Comparison of ENCODE assay signal across 8 cellular contexts in genomic region chr6:133966654-133967300, GRCh38. TPM values are rescaled to one million over a fixed set of nuclear protein-coding genes. Genes with fewer than 3 reads are reported as not detected.
DNase-seq lines count a peak whose midpoint lies in the region; ATAC-seq and TF ChIP-seq lines count a peak whose summit lies in the region.

No MANE protein-coding gene starts in this region.

- peaks cover 40% of the 10 kb centered on the region for H3K4me1 ChIP-seq in OCI-LY1 (ENCODE audit: insufficient read depth, low read length, severe bottlenecking)

- no peak for TF ChIP-seq CTCF in OCI-LY1 (IDR thresholded peaks at IDR 0.05; ENCODE audit: low read length)

- no peaks in the 10 kb centered on the region for H4K20me1 ChIP-seq in OCI-LY1 (ENCODE audit: insufficient read depth, low read length)

- CTCF ChIA-PET in activated CD8-positive, alpha-beta memory T cell treated with anti-CD3 and anti-CD28 coated beads, Interleukin-2, amount 10 ng/mL, durations not matched to agents 7 days and 5 days (lab: Charles Lee): interaction anchor here (0.8 to 2.5 kb wide), 5 partner anchors 12 to 130 kb away, joined by 3 to 11 read pairs (median 3); no protein-coding TSS in a partner anchor

- no peaks in the 10 kb centered on the region for H3K27me3 ChIP-seq in OCI-LY1 (ENCODE audit: insufficient read depth, low read length)

- no peak overlapping the region for H3K4me3 Mint-ChIP-seq in activated CD8-positive, alpha-beta memory T cell treated with anti-CD3 and anti-CD28 coated beads, Interleukin-2, amount 10 ng/mL, durations not matched to agents 7 days and 5 days

- H3K36me3 Mint-ChIP-seq in activated CD8-positive, alpha-beta memory T cell treated with anti-CD3 and anti-CD28 coated beads, Interleukin-2, amount 10 ng/mL, durations not matched to agents 7 days and 5 days: peaks cover 5% of the 10 kb centered on the region

- no peak overlapping the region for H3K9ac ChIP-seq in OCI-LY1 (ENCODE audit: low read length)

- H3K27ac Mint-ChIP-seq in activated CD8-positive, alpha-beta memory T cell treated with anti-CD3 and anti-CD28 coated beads, Interleukin-2, amount 10 ng/mL, durations not matched to agents 7 days and 5 days: peak overlapping the region; percentile 10

- H3F3A ChIP-seq in OCI-LY1 (ENCODE audit: insufficient read depth, low read length): no peaks in the 10 kb centered on the region

- peaks cover 34% of the 10 kb centered on the region for H3K4me1 Mint-ChIP-seq in activated CD8-positive, alpha-beta memory T cell treated with anti-CD3 and anti-CD28 coated beads, Interleukin-2, amount 10 ng/mL, durations not matched to agents 7 days and 5 days

- H3K79me2 ChIP-seq in OCI-LY1 (ENCODE audit: insufficient read depth, low read length): peaks cover 84% of the 10 kb centered on the region

- peak overlapping the region; percentile 22 for H3K4me2 ChIP-seq in OCI-LY1 (ENCODE audit: low read length)

- no peaks in the 10 kb centered on the region for H3K9me3 Mint-ChIP-seq in activated CD8-positive, alpha-beta memory T cell treated with anti-CD3 and anti-CD28 coated beads, Interleukin-2, amount 10 ng/mL, durations not matched to agents 7 days and 5 days (ENCODE audit: low read depth)

- no peak for DNase-seq in activated CD8-positive, alpha-beta memory T cell treated with anti-CD3 and anti-CD28 coated beads, Interleukin-2, amount 10 ng/mL, durations not matched to agents 7 days and 5 days
- DNase-seq in activated CD8-positive, alpha-beta memory T cell treated with anti-CD3 and anti-CD28 coated beads for 24 hours: no peak
- DNase-seq in superior temporal gyrus (ENCODE audit: extremely low spot score) (peak; percentile 34), erythroblast (lab: John Stamatoyannopoulos, UW) (no peak), iPS-NIHi11 (ENCODE audit: low spot score) (no peak), D341Med (ENCODE audit: low spot score) (no peak)

- H3K36me3 ChIP-seq in OCI-LY1 (ENCODE audit: insufficient read depth, low read length): no peaks in the 10 kb centered on the region

- no peaks in the 10 kb centered on the region for H3K9me2 ChIP-seq in OCI-LY1 (ENCODE audit: low read depth, low read length)

- H3K27ac ChIP-seq in OCI-LY1 (ENCODE audit: low read depth, low read length, poor library complexity, severe bottlenecking): peak overlapping the region; percentile 51

- no peak for TF ChIP-seq POLR2A in erythroblast (IDR thresholded peaks at IDR 0.05; ENCODE audit: low read length)

- no peak overlapping the region for H2AFZ ChIP-seq in OCI-LY1 (ENCODE audit: low read length)

- no peak overlapping the region for H3K4me3 ChIP-seq in OCI-LY1 (ENCODE audit: low read depth, low read length, poor library complexity, severe bottlenecking)

- no peaks in the 10 kb centered on the region for H3K9me3 ChIP-seq in OCI-LY1 (ENCODE audit: low read length)

- no peaks in the 10 kb centered on the region for H3K27me3 Mint-ChIP-seq in activated CD8-positive, alpha-beta memory T cell treated with anti-CD3 and anti-CD28 coated beads, Interleukin-2, amount 10 ng/mL, durations not matched to agents 7 days and 5 days

- no peak for ATAC-seq in activated CD8-positive, alpha-beta memory T cell treated with anti-CD3 and anti-CD28 coated beads, Interleukin-2, amount 10 ng/mL, durations not matched to agents 7 days and 5 days
- peak; percentile 62 for ATAC-seq in HG02870 (IDR thresholded peaks at IDR 0.05; ENCODE audit: unreplicated experiment)

RNA-seq across cellular contexts. Expression of gene TBPL1, which starts 13.8 kb away (rescaled TPM):
- total RNA-seq in activated CD8-positive, alpha-beta memory T cell treated with anti-CD3 and anti-CD28 coated beads, Interleukin-2, amount 10 ng/mL, durations not matched to agents 7 days and 5 days: 10 to 100 TPM; 30.7 to 33.9 TPM
